In the genomic region with DNA sequence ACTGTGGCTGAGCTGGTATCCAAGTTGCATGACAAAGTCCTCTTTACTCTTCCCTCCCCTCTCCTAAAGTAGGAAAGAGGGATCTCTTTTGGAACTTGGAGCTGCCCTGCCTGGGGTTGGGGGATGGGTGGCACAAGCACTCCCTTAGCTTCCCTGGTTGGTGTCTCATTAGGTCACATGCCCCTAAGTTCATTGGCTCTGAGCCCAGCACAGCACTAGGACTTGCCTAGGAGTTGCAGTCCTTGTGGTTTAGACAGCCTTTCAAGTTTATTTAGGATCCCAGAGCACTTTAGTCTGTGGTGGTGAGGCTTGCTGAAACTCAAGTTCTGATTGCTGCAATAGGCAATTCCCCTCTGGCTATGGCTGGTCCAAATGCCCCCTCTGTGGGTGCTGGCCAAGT, we compare ENCODE assay signal across 19 cellular contexts.
"Had no signal": no experiment of that assay in that cellular context is flagged by ENCODE, and none has a peak within 500 bp of the region (broad histone marks: within the 10 kb centered on the region; RNA-seq: fewer than 3 reads in every experiment).

No MANE protein-coding gene starts in this region.

- H3K9me3 Mint-ChIP-seq: activated T-helper 2 cell treated with anti-CD3 and anti-CD28 coated beads, Interferon-gamma antibody, Interleukin-2, Interleukin-4, amounts not matched to agents 10 μg/mL and 5 μg/mL and 100 μg/mL, durations not matched to agents 14 hours and 24 hours and 36 hours had no signal

- H3K4me1 ChIP-seq: colonic mucosa, esophagus muscularis mucosa, parathyroid adenoma, thyroid gland had no signal

- H3K36me3 ChIP-seq: colonic mucosa, esophagus muscularis mucosa, neutrophil, thyroid gland had no signal

- H3K36me3 Mint-ChIP-seq: memory B cell; natural killer cell; stimulated activated effector memory CD8-positive, alpha-beta T cell treated with anti-CD3 and anti-CD28 coated beads, Interleukin-12 subunit alpha, Interleukin-12 subunit beta, amount 100 ng/mL, for 72 hours had no signal

- H3K27ac ChIP-seq: colonic mucosa, esophagus muscularis mucosa, neutrophil, parathyroid adenoma, thyroid gland, VCaP had no signal

- H3K27me3 ChIP-seq: colonic mucosa, esophagus muscularis mucosa, neutrophil, thyroid gland had no signal

- DNase-seq: activated CD4-positive, alpha-beta T cell treated with anti-CD3 and anti-CD28 coated beads, Interleukin-2, amount 50 U/mL, for 48 hours; activated naive CD4-positive, alpha-beta T cell treated with anti-CD3 and anti-CD28 coated beads, Interleukin-2, amount 50 U/mL, for 16 hours; caudate nucleus; colonic mucosa; effector CD4-positive, alpha-beta T cell; hippocampal formation; kidney; left ventricle myocardium superior; natural killer cell; stimulated activated CD4-positive, alpha-beta T cell treated with anti-CD3 and anti-CD28 coated beads, Interleukin-12 subunit alpha, Interleukin-12 subunit beta, amount 100 ng/mL, for 4 hours; stimulated activated CD4-positive, alpha-beta T cell treated with anti-CD3 and anti-CD28 coated beads, Interleukin-2, amount 100 ng/mL, for 24 hours; thyroid gland had no signal

- H3K9ac ChIP-seq: parathyroid adenoma had no signal

- H3K27ac Mint-ChIP-seq: activated T-helper 2 cell treated with anti-CD3 and anti-CD28 coated beads, Interferon-gamma antibody, Interleukin-2, Interleukin-4, amounts not matched to agents 10 μg/mL and 5 μg/mL and 100 μg/mL, durations not matched to agents 14 hours and 24 hours and 36 hours; memory B cell; natural killer cell; stimulated activated effector memory CD8-positive, alpha-beta T cell treated with anti-CD3 and anti-CD28 coated beads, Interleukin-12 subunit alpha, Interleukin-12 subunit beta, amount 100 ng/mL, for 72 hours had no signal

- H3K4me3 Mint-ChIP-seq: memory B cell; natural killer cell; stimulated activated effector memory CD8-positive, alpha-beta T cell treated with anti-CD3 and anti-CD28 coated beads, Interleukin-12 subunit alpha, Interleukin-12 subunit beta, amount 100 ng/mL, for 72 hours had no signal

- H3K4me3 ChIP-seq: colonic mucosa, esophagus muscularis mucosa, thyroid gland had no signal

- H3K9me3 ChIP-seq: colonic mucosa, esophagus muscularis mucosa, neutrophil, thyroid gland had no signal

- H3K79me2 ChIP-seq: parathyroid adenoma had no signal

- H3K27me3 Mint-ChIP-seq: memory B cell had no signal

- H2AFZ ChIP-seq: parathyroid adenoma had no signal

- H3K4me1 Mint-ChIP-seq: memory B cell; natural killer cell; stimulated activated effector memory CD8-positive, alpha-beta T cell treated with anti-CD3 and anti-CD28 coated beads, Interleukin-12 subunit alpha, Interleukin-12 subunit beta, amount 100 ng/mL, for 72 hours had no signal
